In genomic region chr17:75875940-75876189, GRCh38 we compare ENCODE assay signal across 9 cellular contexts. TPM values are rescaled to one million over a fixed set of nuclear protein-coding genes. Genes with fewer than 3 reads are reported as not detected.
A peak's percentile ranks its signal among the peaks of the same experiment; 100 is the strongest.
DNase-seq lines count a peak whose midpoint lies in the region; ATAC-seq and TF ChIP-seq lines count a peak whose summit lies in the region.
"Had no signal": no experiment of that assay in that cellular context is flagged by ENCODE, and none has a peak within 500 bp of the region (broad histone marks: within the 10 kb centered on the region; RNA-seq: fewer than 3 reads in every experiment).

No MANE protein-coding gene starts in this region.

- TF ChIP-seq CTCF in VCaP (conservative IDR thresholded peaks at IDR 0.05) = no peak

- WGBS in right cardiac atrium = 45% methylated on average over 5 of the region's 5 CpGs

- H3K27me3 ChIP-seq in right cardiac atrium (ENCODE audit: control insufficient read depth, insufficient read depth) (no peaks in the 10 kb centered on the region), stomach smooth muscle (ENCODE audit: control insufficient read depth in 1 of 2, insufficient read depth in 2 of 2, low read length in 2 of 2) (no peaks in the 10 kb centered on the region)

- H3K4me1 Mint-ChIP-seq in immature natural killer cell = peaks cover 23 to 24% of the 10 kb centered on the region in 2 donors

- peak overlapping the region in 2 of 5 donors; percentile 62 to 68 for H3K4me3 Mint-ChIP-seq in immature natural killer cell

- peak overlapping the region; percentile 47 to 99 for H3K9ac ChIP-seq in stomach smooth muscle (ENCODE audit: low read length in 2 of 2)

- no peak overlapping the region for H3K4me3 ChIP-seq in right cardiac atrium (ENCODE audit: low read length)
- peak overlapping the region; percentile 70 to 88 for H3K4me3 ChIP-seq in stomach smooth muscle (ENCODE audit: low read length in 2 of 2)

- H3K27me3 Mint-ChIP-seq in immature natural killer cell (ENCODE audit: low read depth in 3 of 3) = peaks cover 6 to 13% (median 9%) of the 10 kb centered on the region in 3 donors

- peaks cover 4 to 12% of the 10 kb centered on the region in 2 donors for H3K36me3 ChIP-seq in stomach smooth muscle (ENCODE audit: control insufficient read depth in 2 of 2, insufficient read depth in 2 of 2, low read length in 2 of 2)

- H3K4me1 ChIP-seq in right cardiac atrium (ENCODE audit: control insufficient read depth, insufficient read depth, low read length) (peaks cover 22% of the 10 kb centered on the region), stomach smooth muscle (ENCODE audit: control insufficient read depth, insufficient read depth, low read length) (peaks cover 58% of the 10 kb centered on the region)

- H3K36me3 Mint-ChIP-seq in immature natural killer cell = no peaks in the 10 kb centered on the region

- no peaks in the 10 kb centered on the region for H3K9me3 ChIP-seq in right cardiac atrium (ENCODE audit: control insufficient read depth, low read length)
- no peaks in the 10 kb centered on the region for H3K9me3 ChIP-seq in stomach smooth muscle (ENCODE audit: control insufficient read depth in 2 of 2, low read length in 2 of 2)

- no peak overlapping the region for H3K27ac Mint-ChIP-seq in immature natural killer cell

- DNase-seq in NCI-H1436 treated with DMSO at 0.1 percent for 48 hours (lab: John Stamatoyannopoulos, UW) (peak; percentile 63), NCI-H1436 (lab: John Stamatoyannopoulos, UW) (no peak), right cardiac atrium (peak in 1 of 3 donors; percentile 80), immature natural killer cell (no peak), cortex of kidney (lab: John Stamatoyannopoulos, UW) (no peak), NCI-H526 (lab: John Stamatoyannopoulos, UW) (no peak)
- DNase-seq: 8988T had no signal

- no peaks in the 10 kb centered on the region for H3K9me3 Mint-ChIP-seq in immature natural killer cell

- ATAC-seq in right cardiac atrium = no peak

- intact Hi-C loops in right cardiac atrium (cut with DNase I) = no loop called here

- H3K27ac ChIP-seq in VCaP (peak overlapping the region; percentile 75), right cardiac atrium (ENCODE audit: low read length) (peak overlapping the region; percentile 88), stomach smooth muscle (ENCODE audit: low read length) (peak overlapping the region; percentile 93)

RNA-seq across cellular contexts. Expression of gene TRIM47, which starts 2.5 kb away (rescaled TPM):
- total RNA-seq in right cardiac atrium = 10 to 100 TPM; 24.1 to 25.9 (median 25.3) TPM
- 19.2 TPM for polyA plus RNA-seq in right cardiac atrium
- polyA plus RNA-seq in immature natural killer cell = 1 to 10 TPM; 3.2 to 4.0 (median 3.9) TPM

RNA-seq across cellular contexts. Expression of gene WBP2, which starts 20.7 kb away (rescaled TPM):
- 100 to 1,000 TPM; 112 to 128 (median 118) TPM for total RNA-seq in right cardiac atrium
- polyA plus RNA-seq in right cardiac atrium = 109 TPM
- 10 to 100 TPM; 51.2 to 85.8 (median 69.1) TPM for polyA plus RNA-seq in immature natural killer cell

RNA-seq across cellular contexts. Expression of gene TRIM65, which starts 20.9 kb away (rescaled TPM):
- total RNA-seq in right cardiac atrium = 10 to 100 TPM in 1 of 4 donors, 1 to 10 TPM in 3; 5.7 to 10.7 (median 7.7) TPM
- 7.9 TPM for polyA plus RNA-seq in right cardiac atrium
- polyA plus RNA-seq in immature natural killer cell = 10 to 100 TPM in 2 of 3 donors, 1 to 10 TPM in 1; 5.4 to 27.1 (median 18.7) TPM

RNA-seq across cellular contexts. Expression of gene MRPL38, which starts 28.8 kb away (rescaled TPM):
- 10 to 100 TPM; 64.1 to 94.2 (median 83.8) TPM for total RNA-seq in right cardiac atrium
- polyA plus RNA-seq in right cardiac atrium = 57.9 TPM
- 10 to 100 TPM; 55.9 to 67.5 (median 64.0) TPM for polyA plus RNA-seq in immature natural killer cell

RNA-seq across cellular contexts. Expression of gene UNC13D, which starts 31.7 kb away (rescaled TPM):
- total RNA-seq in right cardiac atrium = 10 to 100 TPM; 12.6 to 30.4 (median 27.4) TPM
- 18.8 TPM for polyA plus RNA-seq in right cardiac atrium
- 100 to 1,000 TPM in 1 of 3 donors, 10 to 100 TPM in 2; 53.1 to 124 (median 57.5) TPM for polyA plus RNA-seq in immature natural killer cell
